ENCODE assay signal across 10 cellular contexts in genomic region chr10:43410345-43410744, GRCh38. TPM values are rescaled to one million over a fixed set of nuclear protein-coding genes. Genes with fewer than 3 reads are reported as not detected.
DNase-seq lines count a peak whose midpoint lies in the region; ATAC-seq and TF ChIP-seq lines count a peak whose summit lies in the region.
"Had no signal": no experiment of that assay in that cellular context is flagged by ENCODE, and none has a peak within 500 bp of the region (broad histone marks: within the 10 kb centered on the region; RNA-seq: fewer than 3 reads in every experiment).

No MANE protein-coding gene starts in this region.

- H3K4me1 ChIP-seq in iPS-18a (ENCODE audit: control insufficient read depth, low read depth, low read length), result peaks cover 8% of the 10 kb centered on the region
- peaks cover 12% of the 10 kb centered on the region for H3K4me1 ChIP-seq in upper lobe of right lung
- no peaks in the 10 kb centered on the region for H3K4me1 ChIP-seq in SJCRH30

- DNase-seq in activated naive CD4-positive, alpha-beta T cell (lab: John Stamatoyannopoulos, UW), result no peak
- no peak for DNase-seq in activated CD4-positive, alpha-beta memory T cell treated with anti-CD3 and anti-CD28 coated beads, Interleukin-2, amount 10 ng/mL, durations not matched to agents 7 days and 5 days
- no peak for DNase-seq in upper lobe of right lung
- DNase-seq in NCI-H774 (lab: John Stamatoyannopoulos, UW), result no peak
- DNase-seq in NCI-H510A (lab: John Stamatoyannopoulos, UW), result no peak
- no peak for DNase-seq in SJCRH30

- H3K36me3 ChIP-seq in iPS-18a (ENCODE audit: control insufficient read depth, low read depth, low read length) (no peaks in the 10 kb centered on the region), upper lobe of right lung (no peaks in the 10 kb centered on the region), SJCRH30 (no peaks in the 10 kb centered on the region)

- H3K4me3 Mint-ChIP-seq in activated naive CD4-positive, alpha-beta T cell treated with anti-CD3 and anti-CD28 coated beads, Interleukin-2, amount 50 U/mL, for 24 hours, result peak overlapping the region; percentile 99
- H3K4me3 Mint-ChIP-seq in activated CD4-positive, alpha-beta memory T cell treated with anti-CD3 and anti-CD28 coated beads, Interleukin-2, amount 10 ng/mL, durations not matched to agents 7 days and 5 days, result peak overlapping the region; percentile 86

- H3K27ac ChIP-seq in iPS-18a (ENCODE audit: low read length) (no peak overlapping the region), upper lobe of right lung (peak overlapping the region; percentile 99), SJCRH30 (no peak overlapping the region)

- peak overlapping the region; percentile 99 for H3K27ac Mint-ChIP-seq in activated naive CD4-positive, alpha-beta T cell treated with anti-CD3 and anti-CD28 coated beads, Interleukin-2, amount 50 U/mL, for 24 hours
- peak overlapping the region; percentile 96 for H3K27ac Mint-ChIP-seq in activated CD4-positive, alpha-beta memory T cell treated with anti-CD3 and anti-CD28 coated beads, Interleukin-2, amount 10 ng/mL, durations not matched to agents 7 days and 5 days

- no peaks in the 10 kb centered on the region for H3K27me3 ChIP-seq in iPS-18a (ENCODE audit: control insufficient read depth, insufficient read depth, low read length)
- no peaks in the 10 kb centered on the region for H3K27me3 ChIP-seq in upper lobe of right lung
- no peaks in the 10 kb centered on the region for H3K27me3 ChIP-seq in SJCRH30

- H3K9me3 Mint-ChIP-seq in activated naive CD4-positive, alpha-beta T cell treated with anti-CD3 and anti-CD28 coated beads, Interleukin-2, amount 50 U/mL, for 24 hours, result no peaks in the 10 kb centered on the region
- H3K9me3 Mint-ChIP-seq in activated CD4-positive, alpha-beta memory T cell treated with anti-CD3 and anti-CD28 coated beads, Interleukin-2, amount 10 ng/mL, durations not matched to agents 7 days and 5 days, result no peaks in the 10 kb centered on the region

- H3K4me1 Mint-ChIP-seq in activated naive CD4-positive, alpha-beta T cell treated with anti-CD3 and anti-CD28 coated beads, Interleukin-2, amount 50 U/mL, for 24 hours, result peaks cover 11% of the 10 kb centered on the region
- peaks cover 23% of the 10 kb centered on the region for H3K4me1 Mint-ChIP-seq in activated CD4-positive, alpha-beta memory T cell treated with anti-CD3 and anti-CD28 coated beads, Interleukin-2, amount 10 ng/mL, durations not matched to agents 7 days and 5 days

- H3K27me3 Mint-ChIP-seq in activated naive CD4-positive, alpha-beta T cell treated with anti-CD3 and anti-CD28 coated beads, Interleukin-2, amount 50 U/mL, for 24 hours, result no peaks in the 10 kb centered on the region
- H3K27me3 Mint-ChIP-seq in activated CD4-positive, alpha-beta memory T cell treated with anti-CD3 and anti-CD28 coated beads, Interleukin-2, amount 10 ng/mL, durations not matched to agents 7 days and 5 days, result no peaks in the 10 kb centered on the region

- intact Hi-C loops in upper lobe of right lung (cut with DNase I), result no loop called here

- H3K9me3 ChIP-seq in iPS-18a (ENCODE audit: control insufficient read depth, low read depth, low read length) (no peaks in the 10 kb centered on the region), upper lobe of right lung (no peaks in the 10 kb centered on the region), SJCRH30 (replicated peaks) (no peaks in the 10 kb centered on the region)

- H3K4me3 ChIP-seq in iPS-18a (ENCODE audit: low read length) (no peak overlapping the region), upper lobe of right lung (no peak overlapping the region), SJCRH30 (no peak overlapping the region)

- H3K36me3 Mint-ChIP-seq in activated naive CD4-positive, alpha-beta T cell treated with anti-CD3 and anti-CD28 coated beads, Interleukin-2, amount 50 U/mL, for 24 hours, result peaks cover 6% of the 10 kb centered on the region
- H3K36me3 Mint-ChIP-seq in activated CD4-positive, alpha-beta memory T cell treated with anti-CD3 and anti-CD28 coated beads, Interleukin-2, amount 10 ng/mL, durations not matched to agents 7 days and 5 days (ENCODE audit: low read depth), result peaks cover 28% of the 10 kb centered on the region

- ATAC-seq in upper lobe of right lung, result no peak

- CTCF ChIA-PET in activated CD4-positive, alpha-beta memory T cell treated with anti-CD3 and anti-CD28 coated beads, Interleukin-2, amount 10 ng/mL, durations not matched to agents 7 days and 5 days (lab: Charles Lee), result interaction anchor here (0.7 to 2.7 kb wide), 6 partner anchors 9 to 38 kb away, joined by 3 to 14 read pairs (median 4); no protein-coding TSS in a partner anchor

- no peak for TF ChIP-seq CTCF in upper lobe of right lung (IDR thresholded peaks at IDR 0.05)

- H3K9ac ChIP-seq in iPS-18a (ENCODE audit: low read length), result peak overlapping the region; percentile 98

- POLR2A ChIA-PET in activated CD4-positive, alpha-beta memory T cell treated with anti-CD3 and anti-CD28 coated beads, Interleukin-2, amount 10 ng/mL, durations not matched to agents 7 days and 5 days (lab: Charles Lee), result interaction anchor here (1.3 to 8.5 kb wide), 9 partner anchors 9 to 270 kb away, joined by 3 to 197 read pairs (median 11); partner anchors contain the start of gene ZNF487

RNA-seq across cellular contexts. Expression of gene HNRNPF, which starts 1.4 kb away (rescaled TPM):
- total RNA-seq in activated CD4-positive, alpha-beta memory T cell treated with anti-CD3 and anti-CD28 coated beads, Interleukin-2, amount 10 ng/mL, durations not matched to agents 7 days and 5 days, result 100 to 1,000 TPM; 477 to 494 TPM
- 183 TPM for total RNA-seq in upper lobe of right lung
- 63.2 and 64.7 TPM in 2 replicates for total RNA-seq in SJCRH30 (2014; rRNA removed; shearing (Covaris generic))

RNA-seq across cellular contexts. Expression of gene ZNF487, which starts 26.6 kb away (rescaled TPM):
- 1 to 10 TPM; 6.1 TPM for total RNA-seq in activated CD4-positive, alpha-beta memory T cell treated with anti-CD3 and anti-CD28 coated beads, Interleukin-2, amount 10 ng/mL, durations not matched to agents 7 days and 5 days
- 5.6 TPM for total RNA-seq in upper lobe of right lung
- 0.18 and 0.38 TPM in 2 replicates for total RNA-seq in SJCRH30 (2014; rRNA removed; shearing (Covaris generic))

RNA-seq across cellular contexts. Expression of gene FXYD4, which starts 38.9 kb away (rescaled TPM):
- not detected for total RNA-seq in activated CD4-positive, alpha-beta memory T cell treated with anti-CD3 and anti-CD28 coated beads, Interleukin-2, amount 10 ng/mL, durations not matched to agents 7 days and 5 days
- total RNA-seq in upper lobe of right lung, result 1.1 TPM
- total RNA-seq in SJCRH30 (2014; rRNA removed; shearing (Covaris generic)), result not detected in 2 replicates
- total RNA-seq: glomerular endothelial cell, H4 had no signal
